In genomic region chr16:27177031-27177774, GRCh38 we compare ENCODE assay signal across 11 cellular contexts. TPM values are rescaled to one million over a fixed set of nuclear protein-coding genes. Genes with fewer than 3 reads are reported as not detected.
DNase-seq lines count a peak whose midpoint lies in the region; ATAC-seq and TF ChIP-seq lines count a peak whose summit lies in the region.
"Had no signal": no experiment of that assay in that cellular context is flagged by ENCODE, and none has a peak within 500 bp of the region (broad histone marks: within the 10 kb centered on the region; RNA-seq: fewer than 3 reads in every experiment).

No MANE protein-coding gene starts in this region.

- peaks cover 67% of the 10 kb centered on the region for H3K4me1 Mint-ChIP-seq in activated CD8-positive, alpha-beta T cell treated with anti-CD3 and anti-CD28 coated beads for 36 hours (ENCODE audit: low read depth)
- peaks cover 57% of the 10 kb centered on the region for H3K4me1 Mint-ChIP-seq in activated CD8-positive, alpha-beta T cell treated with anti-CD3 and anti-CD28 coated beads, Interleukin-2, amount 10 ng/mL, durations not matched to agents 7 days and 5 days (ENCODE audit: low read depth)
- peaks cover 7% of the 10 kb centered on the region for H3K4me1 Mint-ChIP-seq in chondrocyte (ENCODE audit: low read depth)

- H3K27me3 ChIP-seq in smooth muscle cell (ENCODE audit: low read depth), result no peaks in the 10 kb centered on the region

- no peak overlapping the region for H3K9ac ChIP-seq in smooth muscle cell (ENCODE audit: low read depth)

- no peaks in the 10 kb centered on the region for H3K79me2 ChIP-seq in smooth muscle cell (ENCODE audit: low read depth)

- CTCF ChIA-PET in activated CD8-positive, alpha-beta T cell treated with anti-CD3 and anti-CD28 coated beads for 36 hours (lab: Charles Lee), result interaction anchor here (1.0 to 7.2 kb wide), 5 partner anchors 15 to 190 kb away, joined by 3 to 57 read pairs (median 4); no protein-coding TSS in a partner anchor
- CTCF ChIA-PET in activated CD8-positive, alpha-beta T cell treated with anti-CD3 and anti-CD28 coated beads, Interleukin-2, amount 10 ng/mL, durations not matched to agents 7 days and 5 days (lab: Charles Lee), result interaction anchor here (1.0 to 9.9 kb wide), 8 partner anchors 7 to 278 kb away, joined by 3 to 136 read pairs (median 34); no protein-coding TSS in a partner anchor

- H3K4me3 Mint-ChIP-seq in activated CD8-positive, alpha-beta T cell treated with anti-CD3 and anti-CD28 coated beads for 36 hours, result no peak overlapping the region
- no peak overlapping the region for H3K4me3 Mint-ChIP-seq in activated CD8-positive, alpha-beta T cell treated with anti-CD3 and anti-CD28 coated beads, Interleukin-2, amount 10 ng/mL, durations not matched to agents 7 days and 5 days
- H3K4me3 Mint-ChIP-seq in chondrocyte (ENCODE audit: unreplicated experiment), result no peak overlapping the region
- H3K4me3 Mint-ChIP-seq: GM23338 had no signal

- peak overlapping the region; percentile 78 for H3K27ac ChIP-seq in smooth muscle cell (ENCODE audit: low read depth)
- H3K27ac ChIP-seq: HL-60 had no signal

- WGBS in smooth muscle cell (ENCODE audit: low lambda C conversion rate), result 67% methylated on average over 13 of the region's 13 CpGs

- no peaks in the 10 kb centered on the region for H3F3A ChIP-seq in smooth muscle cell (ENCODE audit: low read depth)

- POLR2A ChIA-PET in activated CD8-positive, alpha-beta T cell treated with anti-CD3 and anti-CD28 coated beads for 36 hours (lab: Charles Lee), result interaction anchor here (0.6 to 1.3 kb wide), 4 partner anchors 12 to 191 kb away, joined by 3 to 4 read pairs (median 3); no protein-coding TSS in a partner anchor
- POLR2A ChIA-PET in activated CD8-positive, alpha-beta T cell treated with anti-CD3 and anti-CD28 coated beads, Interleukin-2, amount 10 ng/mL, durations not matched to agents 7 days and 5 days (lab: Charles Lee), result interaction anchor here (3.6 to 4.0 kb wide), 2 partner anchors 58 to 190 kb away, joined by 19 to 20 read pairs; no protein-coding TSS in a partner anchor

- no peaks in the 10 kb centered on the region for H3K27me3 Mint-ChIP-seq in activated CD8-positive, alpha-beta T cell treated with anti-CD3 and anti-CD28 coated beads for 36 hours
- H3K27me3 Mint-ChIP-seq in activated CD8-positive, alpha-beta T cell treated with anti-CD3 and anti-CD28 coated beads, Interleukin-2, amount 10 ng/mL, durations not matched to agents 7 days and 5 days (ENCODE audit: low read depth), result peaks cover 4% of the 10 kb centered on the region
- H3K27me3 Mint-ChIP-seq in chondrocyte (ENCODE audit: low read depth), result peaks cover 4% of the 10 kb centered on the region

- peak overlapping the region; percentile 84 for H3K27ac Mint-ChIP-seq in activated CD8-positive, alpha-beta T cell treated with anti-CD3 and anti-CD28 coated beads for 36 hours
- H3K27ac Mint-ChIP-seq in activated CD8-positive, alpha-beta T cell treated with anti-CD3 and anti-CD28 coated beads, Interleukin-2, amount 10 ng/mL, durations not matched to agents 7 days and 5 days, result no peak overlapping the region
- peak overlapping the region; percentile 34 for H3K27ac Mint-ChIP-seq in chondrocyte (ENCODE audit: unreplicated experiment)
- H3K27ac Mint-ChIP-seq: GM23338 had no signal

- H3K4me2 ChIP-seq in smooth muscle cell, result peak overlapping the region; percentile 3
- H3K4me2 ChIP-seq: GM23338 had no signal

- no peak overlapping the region for H3K4me3 ChIP-seq in smooth muscle cell
- H3K4me3 ChIP-seq: GM23338 had no signal

- no peaks in the 10 kb centered on the region for H4K20me1 ChIP-seq in smooth muscle cell (ENCODE audit: low read depth)

- H3K36me3 ChIP-seq in smooth muscle cell (ENCODE audit: low read depth), result no peaks in the 10 kb centered on the region

- peak overlapping the region; percentile 20 for H2AFZ ChIP-seq in smooth muscle cell (ENCODE audit: low read depth)
- H2AFZ ChIP-seq: GM23338 had no signal

- H3K9me3 Mint-ChIP-seq in activated CD8-positive, alpha-beta T cell treated with anti-CD3 and anti-CD28 coated beads for 36 hours, result peaks cover 2% of the 10 kb centered on the region
- H3K9me3 Mint-ChIP-seq in activated CD8-positive, alpha-beta T cell treated with anti-CD3 and anti-CD28 coated beads, Interleukin-2, amount 10 ng/mL, durations not matched to agents 7 days and 5 days (ENCODE audit: insufficient read depth), result peaks cover under 1% of the 10 kb centered on the region
- H3K9me3 Mint-ChIP-seq in chondrocyte (ENCODE audit: low read depth), result peaks cover 4% of the 10 kb centered on the region

- H3K36me3 Mint-ChIP-seq in activated CD8-positive, alpha-beta T cell treated with anti-CD3 and anti-CD28 coated beads for 36 hours (ENCODE audit: low read depth), result no peaks in the 10 kb centered on the region
- peaks cover 2% of the 10 kb centered on the region for H3K36me3 Mint-ChIP-seq in activated CD8-positive, alpha-beta T cell treated with anti-CD3 and anti-CD28 coated beads, Interleukin-2, amount 10 ng/mL, durations not matched to agents 7 days and 5 days (ENCODE audit: low read depth)
- no peaks in the 10 kb centered on the region for H3K36me3 Mint-ChIP-seq in chondrocyte (ENCODE audit: low read depth)

- ATAC-seq in activated CD8-positive, alpha-beta T cell treated with anti-CD3 and anti-CD28 coated beads for 36 hours, result peak; percentile 15
- ATAC-seq in activated CD8-positive, alpha-beta T cell treated with anti-CD3 and anti-CD28 coated beads, Interleukin-2, amount 10 ng/mL, durations not matched to agents 7 days and 5 days, result no peak
- ATAC-seq in GM21381 (IDR thresholded peaks at IDR 0.05; ENCODE audit: unreplicated experiment), result no peak
- ATAC-seq: GM23338 had no signal

- no peaks in the 10 kb centered on the region for H3K9me3 ChIP-seq in smooth muscle cell (replicated peaks; ENCODE audit: low read depth)

- intact Hi-C loops in activated CD8-positive, alpha-beta T cell treated with anti-CD3 and anti-CD28 coated beads for 36 hours (cut with micrococcal nuclease), result no loop called here

- H3K4me1 ChIP-seq in smooth muscle cell (ENCODE audit: low read depth), result no peaks in the 10 kb centered on the region

- TF ChIP-seq CTCF in activated CD8-positive, alpha-beta T cell treated with anti-CD3 and anti-CD28 coated beads for 36 hours (IDR thresholded peaks at IDR 0.05), result no peak
- TF ChIP-seq CTCF in chondrocyte (IDR thresholded peaks at IDR 0.05) (no peak), smooth muscle cell (IDR thresholded peaks at IDR 0.05; ENCODE audit: borderline replicate concordance, insufficient read depth, poor library complexity, severe bottlenecking) (no peak)

- DNase-seq in activated CD8-positive, alpha-beta T cell treated with anti-CD3 and anti-CD28 coated beads for 36 hours, result peak; percentile 74
- DNase-seq in activated CD8-positive, alpha-beta T cell treated with anti-CD3 and anti-CD28 coated beads, Interleukin-2, amount 10 ng/mL, durations not matched to agents 7 days and 5 days, result no peak
- DNase-seq in RPMI7951 (ENCODE audit: low read depth) (peak; percentile 67), chondrocyte (ENCODE audit: low spot score) (no peak), smooth muscle cell (lab: John Stamatoyannopoulos, UW; ENCODE audit: unreplicated experiment) (no peak), NCI-H1436 treated with DMSO at 0.1 percent for 48 hours (lab: John Stamatoyannopoulos, UW) (no peak), foreskin melanocyte (no peak)
- DNase-seq: NCI-H2107 had no signal

RNA-seq across cellular contexts. Expression of gene KDM8, which starts 26.1 kb away (rescaled TPM):
- 10 to 100 TPM; 10.9 to 12.7 TPM for total RNA-seq in activated CD8-positive, alpha-beta T cell treated with anti-CD3 and anti-CD28 coated beads for 36 hours
- 10 to 100 TPM; 14.7 to 15.0 TPM for total RNA-seq in activated CD8-positive, alpha-beta T cell treated with anti-CD3 and anti-CD28 coated beads, Interleukin-2, amount 10 ng/mL, durations not matched to agents 7 days and 5 days
- total RNA-seq in RPMI7951 (2014; rRNA removed; shearing (Covaris generic)), result 2.3 and 2.4 TPM in 2 replicates
- 4.4 to 9.3 TPM (median 5.6 TPM) in 3 replicates for total RNA-seq in chondrocyte
- 0.81 and 2.6 TPM in 2 replicates for total RNA-seq in smooth muscle cell
- 3.1 and 3.5 TPM in 2 replicates for polyA plus RNA-seq in smooth muscle cell

Comparison
In these comparisons a context has a peak if more than half of its experiments do, and no peak if none do; other contexts are left out.
1. DNase-seq: peak in activated CD8-positive, alpha-beta T cell treated with anti-CD3 and anti-CD28 coated beads for 36 hours (single experiment) and RPMI7951 (single experiment); none in activated CD8-positive, alpha-beta T cell treated with anti-CD3 and anti-CD28 coated beads, Interleukin-2, amount 10 ng/mL, durations not matched to agents 7 days and 5 days (single experiment), chondrocyte (single experiment), smooth muscle cell (single experiment), NCI-H1436 treated with DMSO at 0.1 percent for 48 hours (single experiment) and foreskin melanocyte (single experiment).